In genomic region chr1:39026947-39027507, GRCh38 we compare ENCODE assay signal across 8 cellular contexts. TPM values are rescaled to one million over a fixed set of nuclear protein-coding genes. Genes with fewer than 3 reads are reported as not detected.
DNase-seq lines count a peak whose midpoint lies in the region; ATAC-seq and TF ChIP-seq lines count a peak whose summit lies in the region.

No MANE protein-coding gene starts in this region.

- peak overlapping the region; percentile 52 for H2AK5ac ChIP-seq in mesendoderm (ENCODE audit: low read length)

- no CpG with 5 or more reads among the region's 26 CpGs for WGBS in mesendoderm (ENCODE audit: extremely low coverage, insufficient coverage, low lambda C conversion rate)

- H4K5ac ChIP-seq in mesendoderm (ENCODE audit: low read length): no peak overlapping the region

- intact Hi-C loops in left cardiac atrium (cut with DNase I): loop anchor here in 1 of 2 donors (2.0 kb wide), 1 partner anchor 54 kb away; no protein-coding TSS in a partner anchor
- intact Hi-C loops in uterus (cut with DNase I; ENCODE audit: low total_unique reads): no loop called here

- peak overlapping the region; percentile 29 for H3K18ac ChIP-seq in mesendoderm (ENCODE audit: low read length)

- H3K9ac ChIP-seq in mesendoderm (ENCODE audit: low read length): peak overlapping the region; percentile 100

- peak overlapping the region; percentile 100 for H3K56ac ChIP-seq in mesendoderm (ENCODE audit: low read length)

- H3K9me3 ChIP-seq in cardiac muscle cell (ENCODE audit: low read depth): no peaks in the 10 kb centered on the region
- H3K9me3 ChIP-seq in uterus: no peaks in the 10 kb centered on the region

- H3K27me3 ChIP-seq in cardiac muscle cell (no peaks in the 10 kb centered on the region), brain microvascular endothelial cell (replicated peaks) (no peaks in the 10 kb centered on the region), mesendoderm (ENCODE audit: insufficient read depth, low read length, poor library complexity) (no peaks in the 10 kb centered on the region), uterus (no peaks in the 10 kb centered on the region)

- in situ Hi-C loops in brain microvascular endothelial cell (cut with HindIII; ENCODE audit: low pct_ligation_motif_present, low sequenced_read_pairs): no loop called here

- H4K8ac ChIP-seq in mesendoderm (ENCODE audit: low read depth, low read length): no peak overlapping the region

- H3K23ac ChIP-seq in mesendoderm (ENCODE audit: low read length): peak overlapping the region; percentile 80

- ATAC-seq in left cardiac atrium (no peak), GM18502 (IDR thresholded peaks at IDR 0.05; ENCODE audit: poor library complexity, unreplicated experiment) (no peak), GM18873 (IDR thresholded peaks at IDR 0.05; ENCODE audit: low FRiP score, unreplicated experiment) (no peak)

- no peak overlapping the region for H2BK15ac ChIP-seq in mesendoderm (replicated peaks; ENCODE audit: low read depth)

- H3K4me3 ChIP-seq in cardiac muscle cell (peak overlapping the region; percentile 84), brain microvascular endothelial cell (ENCODE audit: low read depth, low read length) (peak overlapping the region; percentile 72), mesendoderm (ENCODE audit: low read length) (peak overlapping the region; percentile 81), uterus (peak overlapping the region; percentile 72 to 85)

- H3K36me3 ChIP-seq in cardiac muscle cell (peaks cover 14% of the 10 kb centered on the region), brain microvascular endothelial cell (replicated peaks) (peaks cover 33% of the 10 kb centered on the region), mesendoderm (ENCODE audit: control insufficient read depth, insufficient read depth, low read length) (peaks cover 4% of the 10 kb centered on the region), uterus (no peaks in the 10 kb centered on the region)

- no peak for TF ChIP-seq CTCF in cardiac muscle cell (IDR thresholded peaks at IDR 0.05; ENCODE audit: low read depth, low read length)
- no peak for TF ChIP-seq CTCF in brain microvascular endothelial cell (IDR thresholded peaks at IDR 0.05; ENCODE audit: low read depth, low read length, missing control alignments)
- TF ChIP-seq CTCF in uterus (IDR thresholded peaks at IDR 0.05): no peak

- H3K4ac ChIP-seq in mesendoderm (ENCODE audit: low read depth, low read length): peak overlapping the region; percentile 5

- TF ChIP-seq POLR2A in uterus (IDR thresholded peaks at IDR 0.05): no peak

- no peak overlapping the region for H2BK120ac ChIP-seq in mesendoderm (ENCODE audit: low read depth, low read length)

- peaks cover 5% of the 10 kb centered on the region for H3K79me1 ChIP-seq in mesendoderm (ENCODE audit: low read length)

- H3K4me2 ChIP-seq in mesendoderm (ENCODE audit: low read length): peak overlapping the region; percentile 99

- DNase-seq in cardiac muscle cell (ENCODE audit: low read depth in 1 of 2, low spot score in 1 of 2): no peak
- DNase-seq in left cardiac atrium: no peak
- no peak for DNase-seq in brain microvascular endothelial cell
- DNase-seq in mesendoderm: no peak
- DNase-seq in uterus: no peak
- no peak for DNase-seq in NOMO-1 (lab: John Stamatoyannopoulos, UW; ENCODE audit: unreplicated experiment in 2 of 2)

- H3K79me2 ChIP-seq in mesendoderm (ENCODE audit: control insufficient read depth, insufficient read depth, low read length): peaks cover 22% of the 10 kb centered on the region

- H3K27ac ChIP-seq in cardiac muscle cell (peak overlapping the region; percentile 98), brain microvascular endothelial cell (peak overlapping the region; percentile 98), mesendoderm (ENCODE audit: low read depth, low read length) (peak overlapping the region; percentile 37), uterus (peak overlapping the region; percentile 92 to 94)

- H2BK5ac ChIP-seq in mesendoderm (ENCODE audit: low read length): peak overlapping the region; percentile 51

- H3K4me1 ChIP-seq in cardiac muscle cell (ENCODE audit: low read depth): peaks cover 5% of the 10 kb centered on the region
- peaks cover 2% of the 10 kb centered on the region for H3K4me1 ChIP-seq in mesendoderm (ENCODE audit: control insufficient read depth, low read depth, low read length)
- H3K4me1 ChIP-seq in uterus: peaks cover 0 to under 1% of the 10 kb centered on the region in 2 donors

RNA-seq across cellular contexts. Expression of gene NDUFS5, which starts 0.9 kb away (rescaled TPM):
- total RNA-seq in cardiac muscle cell: 978 and 1,045 TPM in 2 replicates
- polyA plus RNA-seq in cardiac muscle cell: 921 and 1,004 TPM in 2 replicates
- 100 to 1,000 TPM; 572 to 591 TPM for total RNA-seq in left cardiac atrium
- 863 TPM for polyA plus RNA-seq in mesendoderm (2013, experiment 1 of 2)
- polyA plus RNA-seq in mesendoderm (2013, experiment 2 of 2): 889 TPM
- 100 to 1,000 TPM; 122 to 659 (median 361) TPM for total RNA-seq in uterus

RNA-seq across cellular contexts. Expression of gene AKIRIN1, which starts 36.0 kb away (rescaled TPM):
- total RNA-seq in cardiac muscle cell (93.6 and 125 TPM in 2 replicates), left cardiac atrium (10 to 100 TPM; 42.4 to 63.9 TPM), uterus (10 to 100 TPM; 17.4 to 71.8 (median 53.4) TPM)
- 124 and 138 TPM in 2 replicates for polyA plus RNA-seq in cardiac muscle cell
- 153 TPM for polyA plus RNA-seq in mesendoderm (2013, experiment 1 of 2)
- 155 TPM for polyA plus RNA-seq in mesendoderm (2013, experiment 2 of 2)

Comparison
In these comparisons a context has a peak if more than half of its experiments do, and no peak if none do; other contexts are left out.
1. H3K27ac ChIP-seq: peak in every context shown above with its lines; median percentile 98 in cardiac muscle cell; 98 in brain microvascular endothelial cell; 93 in uterus; 37 in mesendoderm.